Comparison of ENCODE assay signal across 21 cellular contexts in the genomic region with DNA sequence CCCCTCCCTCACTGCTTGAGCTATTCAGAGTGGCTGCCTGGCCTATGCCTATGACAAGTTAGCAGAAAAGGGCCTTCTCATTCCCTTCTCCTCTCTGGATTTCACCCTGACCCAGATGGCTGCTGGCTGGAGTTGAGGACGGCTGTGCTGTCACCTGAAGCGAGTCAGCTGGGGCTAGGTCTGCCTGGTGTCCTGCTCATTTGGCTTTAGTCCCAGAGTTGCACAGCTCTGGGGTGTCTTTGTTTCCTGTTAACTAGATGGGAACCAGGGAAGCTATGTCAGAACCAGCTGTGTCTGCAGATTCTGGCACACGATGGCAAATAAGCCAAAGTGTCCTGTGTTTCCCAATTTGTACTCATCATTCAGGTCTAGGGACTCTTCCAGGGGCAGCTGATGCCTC. TPM values are rescaled to one million over a fixed set of nuclear protein-coding genes. Genes with fewer than 3 reads are reported as not detected.
DNase-seq lines count a peak whose midpoint lies in the region; ATAC-seq and TF ChIP-seq lines count a peak whose summit lies in the region.
"Had no signal": no experiment of that assay in that cellular context is flagged by ENCODE, and none has a peak within 500 bp of the region (broad histone marks: within the 10 kb centered on the region; RNA-seq: fewer than 3 reads in every experiment).

No MANE protein-coding gene starts in this region.

- H3K4me3 ChIP-seq in PC-9 (no peak overlapping the region), coronary artery (no peak overlapping the region)
- H3K4me3 ChIP-seq in CD8-positive, alpha-beta T cell (ENCODE audit: low read depth, low read length), result no peak overlapping the region
- H3K4me3 ChIP-seq: gastroesophageal sphincter, GM12878, ovary had no signal

- H3K79me2 ChIP-seq in PC-9 (ENCODE audit: low read depth), result no peaks in the 10 kb centered on the region

- no TSS peak for BruUV-seq in PC-9 (replicated peaks; lab: Mats Ljungman, UMichigan)

- H3K27ac ChIP-seq in PC-9 (no peak overlapping the region), coronary artery (no peak overlapping the region)
- no peak overlapping the region for H3K27ac ChIP-seq in CD8-positive, alpha-beta T cell (ENCODE audit: low read depth, low read length)
- H3K27ac ChIP-seq: gastroesophageal sphincter, ovary had no signal

- no peaks in the 10 kb centered on the region for H3K36me3 Mint-ChIP-seq in CD8-positive, alpha-beta T cell
- H3K36me3 Mint-ChIP-seq: activated naive CD8-positive, alpha-beta T cell treated with anti-CD3 and anti-CD28 coated beads for 36 hours; brain; naive thymus-derived CD4-positive, alpha-beta T cell had no signal

- no peak for TF ChIP-seq CTCF in PC-9 (conservative IDR thresholded peaks at IDR 0.05)
- TF ChIP-seq CTCF in coronary artery (IDR thresholded peaks at IDR 0.05), result no peak
- no peak for TF ChIP-seq CTCF in CD8-positive, alpha-beta T cell (IDR thresholded peaks at IDR 0.05)

- no peaks in the 10 kb centered on the region for H3K4me1 ChIP-seq in PC-9 (replicated peaks; ENCODE audit: insufficient read depth)
- H3K4me1 ChIP-seq in CD8-positive, alpha-beta T cell (ENCODE audit: insufficient read depth, low read length), result no peaks in the 10 kb centered on the region

- POLR2A ChIA-PET in PC-9 (lab: Charles Lee; ENCODE audit: unreplicated experiment), result no interaction called here
- POLR2A ChIA-PET in CD8-positive, alpha-beta T cell (lab: Charles Lee), result no interaction called here

- no peaks in the 10 kb centered on the region for H4K20me1 ChIP-seq in PC-9 (ENCODE audit: insufficient read depth)

- H3K4me1 Mint-ChIP-seq in CD8-positive, alpha-beta T cell (ENCODE audit: low read depth), result no peaks in the 10 kb centered on the region
- H3K4me1 Mint-ChIP-seq: activated naive CD8-positive, alpha-beta T cell treated with anti-CD3 and anti-CD28 coated beads for 36 hours; naive thymus-derived CD4-positive, alpha-beta T cell had no signal

- intact Hi-C loops in PC-9 (cut with micrococcal nuclease; ENCODE audit: unreplicated experiment), result no loop called here
- intact Hi-C loops in CD8-positive, alpha-beta T cell (cut with DNase I, micrococcal nuclease), result no loop called here

- no peaks in the 10 kb centered on the region for H3K36me3 ChIP-seq in PC-9 (ENCODE audit: low read depth)
- H3K36me3 ChIP-seq in CD8-positive, alpha-beta T cell (ENCODE audit: insufficient read depth, low read length), result no peaks in the 10 kb centered on the region
- H3K36me3 ChIP-seq: gastroesophageal sphincter, ovary had no signal

- no peak overlapping the region for H3K4me2 ChIP-seq in PC-9

- no peaks in the 10 kb centered on the region for H3K27me3 Mint-ChIP-seq in CD8-positive, alpha-beta T cell (ENCODE audit: low read depth)
- H3K27me3 Mint-ChIP-seq: activated naive CD8-positive, alpha-beta T cell treated with anti-CD3 and anti-CD28 coated beads for 36 hours; brain had no signal

- H2AFZ ChIP-seq in PC-9, result no peak overlapping the region

- H3K9me3 ChIP-seq in PC-9 (ENCODE audit: insufficient read depth, low read depth), result no peaks in the 10 kb centered on the region
- no peaks in the 10 kb centered on the region for H3K9me3 ChIP-seq in CD8-positive, alpha-beta T cell (ENCODE audit: low read length)
- H3K9me3 ChIP-seq: gastroesophageal sphincter, ovary had no signal

- DNase-seq in AG08395 (ENCODE audit: low spot score), result peak; percentile 4
- DNase-seq in DMS153 treated with DMSO at 0.1 percent for 48 hours (lab: John Stamatoyannopoulos, UW; ENCODE audit: unreplicated experiment), result peak; percentile 35
- DNase-seq in PC-9, result peak; percentile 30 to 44
- peak; percentile 35 for DNase-seq in kidney tubule cell (ENCODE audit: low spot score)
- no peak for DNase-seq in coronary artery (ENCODE audit: low spot score)
- DNase-seq in CD8-positive, alpha-beta T cell, result no peak
- DNase-seq in activated naive CD4-positive, alpha-beta T cell treated with Interleukin-2 at 50 U/mL for 16 hours, result no peak
- DNase-seq in LoVo (ENCODE audit: low spot score), result no peak
- DNase-seq: activated CD8-positive, alpha-beta memory T cell treated with anti-CD3 and anti-CD28 coated beads for 24 hours; activated naive CD8-positive, alpha-beta T cell treated with anti-CD3 and anti-CD28 coated beads for 36 hours; cortex of kidney; Karpas-422; naive thymus-derived CD4-positive, alpha-beta T cell; NCI-H1436 treated with DMSO at 0.1 percent for 48 hours; NCI-H524; ovary; stimulated activated CD4-positive, alpha-beta T cell treated with anti-CD3 and anti-CD28 coated beads, Interleukin-2, amount 100 ng/mL, for 48 hours; T1000 had no signal

- H3K4me3 Mint-ChIP-seq in CD8-positive, alpha-beta T cell, result no peak overlapping the region
- H3K4me3 Mint-ChIP-seq: activated naive CD8-positive, alpha-beta T cell treated with anti-CD3 and anti-CD28 coated beads for 36 hours; brain; naive thymus-derived CD4-positive, alpha-beta T cell had no signal

- no peak for ATAC-seq in CD8-positive, alpha-beta T cell
- ATAC-seq: gastroesophageal sphincter; GM12878; naive thymus-derived CD4-positive, alpha-beta T cell had no signal

- H3K9me2 ChIP-seq in PC-9 (ENCODE audit: insufficient read depth), result no peaks in the 10 kb centered on the region

- no peaks in the 10 kb centered on the region for H3K27me3 ChIP-seq in PC-9 (ENCODE audit: insufficient read depth, low read depth)
- no peaks in the 10 kb centered on the region for H3K27me3 ChIP-seq in CD8-positive, alpha-beta T cell (ENCODE audit: insufficient read depth, low read length)
- H3K27me3 ChIP-seq: gastroesophageal sphincter, ovary had no signal

- H3F3A ChIP-seq in PC-9 (ENCODE audit: insufficient read depth, low read depth), result no peaks in the 10 kb centered on the region

- CTCF ChIA-PET in PC-9 (lab: Charles Lee), result no interaction called here
- CTCF ChIA-PET in CD8-positive, alpha-beta T cell (lab: Charles Lee), result interaction anchor here (1.1 kb wide), 1 partner anchor 24 kb away, joined by 3 read pairs; no protein-coding TSS in a partner anchor

- H3K9me3 Mint-ChIP-seq in CD8-positive, alpha-beta T cell, result no peaks in the 10 kb centered on the region
- H3K9me3 Mint-ChIP-seq: activated naive CD8-positive, alpha-beta T cell treated with anti-CD3 and anti-CD28 coated beads for 36 hours had no signal

- H3K27ac Mint-ChIP-seq in CD8-positive, alpha-beta T cell, result no peak overlapping the region
- H3K27ac Mint-ChIP-seq: activated naive CD8-positive, alpha-beta T cell treated with anti-CD3 and anti-CD28 coated beads for 36 hours; naive thymus-derived CD4-positive, alpha-beta T cell had no signal

RNA-seq across cellular contexts. Expression of gene CNIH3, which starts 52.9 kb away (rescaled TPM):
- 7.4 and 8.4 TPM in 2 replicates for total RNA-seq in PC-9 (2021)
- 1 to 10 TPM; 1.3 to 1.6 TPM for total RNA-seq in CD8-positive, alpha-beta T cell

Comparison
In these comparisons a context has a peak if more than half of its experiments do, and no peak if none do; other contexts are left out.
1. DNase-seq: peak in AG08395 (single experiment), DMS153 treated with DMSO at 0.1 percent for 48 hours (single experiment), PC-9 (2 of 2) and kidney tubule cell (single experiment); none in coronary artery (single experiment), CD8-positive, alpha-beta T cell (0 of 7), activated naive CD4-positive, alpha-beta T cell treated with Interleukin-2 at 50 U/mL for 16 hours (single experiment) and LoVo (single experiment).